ENCODE assay signal across 1 cellular context in the genomic region with DNA sequence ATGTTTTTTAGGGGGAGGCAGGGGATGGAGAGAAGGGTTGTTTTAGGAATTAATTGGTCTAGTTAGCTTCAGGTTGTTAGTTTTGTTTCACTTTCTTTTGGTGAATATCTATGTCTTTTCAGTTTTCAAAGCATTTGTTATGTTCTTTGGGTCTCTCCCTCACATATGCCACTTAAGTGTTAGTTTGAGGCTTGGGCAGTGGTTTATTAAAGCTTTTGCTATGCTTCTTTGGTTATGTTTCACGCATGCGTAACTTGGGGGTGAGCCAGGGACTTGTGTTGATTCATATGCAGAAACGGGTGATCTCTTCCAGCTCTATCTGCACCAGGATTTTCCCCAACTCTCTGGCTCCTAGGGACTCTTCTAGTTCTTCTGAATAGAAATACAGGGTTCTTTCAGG.
TF ChIP-seq lines count a peak whose summit lies in the region.

No MANE protein-coding gene starts in this region.

TF ChIP-seq in IMR-90, 13 proteins besides CTCF, POLR2A, EP300 and RAD21:
- TF ChIP-seq MXI1 (IDR thresholded peaks at IDR 0.05; ENCODE audit: borderline replicate concordance, low read depth, low read length) (no peak), FOS (IDR thresholded peaks at IDR 0.05; ENCODE audit: low read depth, low read length) (no peak), RCOR1 (IDR thresholded peaks at IDR 0.05; ENCODE audit: insufficient replicate concordance, low read length) (no peak), CEBPB (IDR thresholded peaks at IDR 0.05; ENCODE audit: low read depth, low read length) (no peak), MAZ (IDR thresholded peaks at IDR 0.05; ENCODE audit: borderline replicate concordance, low read depth, low read length) (no peak), CHD1 (IDR thresholded peaks at IDR 0.05; ENCODE audit: low read depth, low read length) (no peak), NFE2L2 (IDR thresholded peaks at IDR 0.05; ENCODE audit: low read depth, low read length) (no peak)
- TF ChIP-seq, protein P1, sequence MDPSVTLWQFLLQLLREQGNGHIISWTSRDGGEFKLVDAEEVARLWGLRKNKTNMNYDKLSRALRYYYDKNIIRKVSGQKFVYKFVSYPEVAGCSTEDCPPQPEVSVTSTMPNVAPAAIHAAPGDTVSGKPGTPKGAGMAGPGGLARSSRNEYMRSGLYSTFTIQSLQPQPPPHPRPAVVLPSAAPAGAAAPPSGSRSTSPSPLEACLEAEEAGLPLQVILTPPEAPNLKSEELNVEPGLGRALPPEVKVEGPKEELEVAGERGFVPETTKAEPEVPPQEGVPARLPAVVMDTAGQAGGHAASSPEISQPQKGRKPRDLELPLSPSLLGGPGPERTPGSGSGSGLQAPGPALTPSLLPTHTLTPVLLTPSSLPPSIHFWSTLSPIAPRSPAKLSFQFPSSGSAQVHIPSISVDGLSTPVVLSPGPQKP (IDR thresholded peaks at IDR 0.05; ENCODE audit: borderline replicate concordance, low read depth, low read length) = no peak
TF ChIP-seq in IMR-90: peak in this region for 0.
